Comparison of ENCODE assay signal across 11 cellular contexts in the genomic region with DNA sequence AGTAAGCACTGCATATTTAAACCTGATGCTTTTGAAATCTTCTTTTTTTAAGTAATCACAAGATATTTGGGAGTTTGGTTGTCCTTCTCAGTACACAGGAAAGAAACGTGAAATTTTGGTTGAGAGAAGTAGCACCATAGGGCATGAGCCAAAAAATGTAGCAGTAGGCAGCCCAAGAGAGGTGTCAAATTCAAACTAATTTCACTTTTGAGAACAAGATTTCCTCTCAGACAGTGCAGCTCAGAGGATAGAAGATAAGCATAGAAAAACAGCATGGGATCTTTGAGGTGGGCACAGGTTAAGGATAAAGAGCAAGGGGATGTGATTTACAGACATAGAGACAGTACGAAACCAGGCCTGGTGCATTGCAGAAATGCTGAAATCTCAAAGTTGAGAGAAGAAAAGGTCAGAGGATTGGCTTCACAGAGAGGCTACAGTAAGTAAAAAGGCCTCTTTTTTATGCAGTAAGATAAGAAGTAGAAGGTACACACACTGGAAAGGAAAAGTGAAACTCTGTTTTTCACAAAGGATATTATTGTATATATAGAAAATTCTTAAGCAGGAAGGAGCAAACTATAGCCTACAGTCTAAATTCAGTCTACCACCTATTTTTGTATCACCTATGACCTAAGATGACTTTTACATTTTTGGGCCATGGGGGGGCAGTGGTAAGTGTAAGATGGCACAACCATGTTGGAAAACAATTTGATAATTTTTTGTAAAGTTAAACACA.
DNase-seq lines count a peak whose midpoint lies in the region; ATAC-seq and TF ChIP-seq lines count a peak whose summit lies in the region.
"Had no signal": no experiment of that assay in that cellular context is flagged by ENCODE, and none has a peak within 500 bp of the region (broad histone marks: within the 10 kb centered on the region; RNA-seq: fewer than 3 reads in every experiment).

No MANE protein-coding gene starts in this region.

- H3K27me3 ChIP-seq in GM23248 (replicated peaks; ENCODE audit: insufficient read depth), result no peaks in the 10 kb centered on the region

- H3K27ac ChIP-seq in GM23248, result no peak overlapping the region

- no peaks in the 10 kb centered on the region; the same call in 1 of the 2 replicates for H3K36me3 ChIP-seq in GM23248 (ENCODE audit: low read depth)

- in situ Hi-C loops in GM23248 (cut with MboI), result no loop called here

- H3F3A ChIP-seq in GM23248 (ENCODE audit: insufficient read depth), result no peaks in the 10 kb centered on the region

- H3K9me2 ChIP-seq in GM23248 (ENCODE audit: insufficient read depth), result no peaks in the 10 kb centered on the region

- H3K4me2 ChIP-seq in GM23248 (ENCODE audit: unreplicated experiment), result no peak overlapping the region

- no peaks in the 10 kb centered on the region for H3K79me2 ChIP-seq in GM23248 (ENCODE audit: insufficient read depth)

- no peaks in the 10 kb centered on the region for H4K20me1 ChIP-seq in GM23248 (ENCODE audit: insufficient read depth)

- 97 to 98% methylated on average over 2 of the region's 2 CpGs for WGBS in GM23248 (ENCODE audit: low coverage in 1 of 2, low lambda C conversion rate in 2 of 2, missing lambda C conversion rate in 2 of 2), 2 experiments

- no peaks in the 10 kb centered on the region for H3K9me3 ChIP-seq in GM23248 (ENCODE audit: low read depth)

- TF ChIP-seq CTCF in fibroblast of villous mesenchyme (IDR thresholded peaks at IDR 0.05; ENCODE audit: insufficient read depth, low read depth, low read length), result no peak

- no peak overlapping the region for H2AFZ ChIP-seq in GM23248

- ATAC-seq in GM18517 (IDR thresholded peaks at IDR 0.05; ENCODE audit: unreplicated experiment) (peak; percentile 77), GM21390 (IDR thresholded peaks at IDR 0.05; ENCODE audit: unreplicated experiment) (peak; percentile 81), HG03196 (IDR thresholded peaks at IDR 0.05; ENCODE audit: unreplicated experiment) (peak; percentile 66), HG03135 (IDR thresholded peaks at IDR 0.05; ENCODE audit: unreplicated experiment) (no peak)

- H3K4me3 ChIP-seq in fibroblast of villous mesenchyme (ENCODE audit: low read depth, low read length) (no peak overlapping the region), GM23248 (no peak overlapping the region)

- no peaks in the 10 kb centered on the region for H3K4me1 ChIP-seq in GM23248 (ENCODE audit: insufficient read depth)

- peak; percentile 10 for DNase-seq in fibroblast of villous mesenchyme (ENCODE audit: low read depth)
- no peak for DNase-seq in NCI-H1092 treated with DMSO at 0.1 percent for 48 hours (lab: John Stamatoyannopoulos, UW)
- DNase-seq in NCI-H345 (lab: John Stamatoyannopoulos, UW), result no peak
- no peak for DNase-seq in GM23248
- DNase-seq: glutamatergic neuron; NCI-H69; stimulated activated CD4-positive, alpha-beta T cell treated with anti-CD3 and anti-CD28 coated beads, Interleukin-2, amount 100 ng/mL, for 48 hours had no signal

- H3K9ac ChIP-seq in GM23248, result no peak overlapping the region
